Comparison of ENCODE assay signal across 1 cellular context in genomic region chr6:97771356-97771755, GRCh38.
TF ChIP-seq lines count a peak whose summit lies in the region.

No MANE protein-coding gene starts in this region.

TF ChIP-seq in GM23338, 12 proteins besides CTCF, POLR2A, EP300 and RAD21 (continued from another document):
- no peak for TF ChIP-seq ZNF462 (CRISPR knock-in tag; IDR thresholded peaks at IDR 0.05)
